ENCODE assay signal across 1 cellular context in genomic region chr20:50029697-50030428, GRCh38.
A peak's percentile ranks its signal among the peaks of the same experiment; 100 is the strongest.
TF ChIP-seq lines count a peak whose summit lies in the region.

No MANE protein-coding gene starts in this region.

TF ChIP-seq in K562, 482 proteins besides CTCF, POLR2A, EP300 and RAD21 (continued from another document and continues in another):
- TF ChIP-seq ATF1 (CRISPR knock-in tag; IDR thresholded peaks at IDR 0.05): no peak
- TF ChIP-seq ATF1 (tag; IDR thresholded peaks at IDR 0.05): peak; percentile 27; the same call in 1 of the 2 replicates
- TF ChIP-seq CREM (IDR thresholded peaks at IDR 0.05; ENCODE audit: low read depth): 0 out of 2 replicates have a peak, but pooled peaks have one; percentile 12
- TF ChIP-seq HDAC8 (tag; IDR thresholded peaks at IDR 0.05): no peak
- no peak for TF ChIP-seq FOS (IDR thresholded peaks at IDR 0.05; ENCODE audit: extremely low read depth, insufficient read length)
- no peak for TF ChIP-seq ZNF57 (CRISPR knock-in tag; IDR thresholded peaks at IDR 0.05)
- TF ChIP-seq SMARCA4 (IDR thresholded peaks at IDR 0.05): peak; percentile 53; the same call in 1 of the 2 replicates
- peak in 1 of 2 experiments; percentile 38; a peak in 1 of 3 replicates for TF ChIP-seq CBX3 (IDR thresholded peaks at IDR 0.05; ENCODE audit: borderline replicate concordance in 1 of 2, low read length in 2 of 2)
- no peak; the same call in 1 of the 2 replicates for TF ChIP-seq SOX6 (IDR thresholded peaks at IDR 0.05)
- TF ChIP-seq NFE2L1 (tag; IDR thresholded peaks at IDR 0.05; ENCODE audit: borderline replicate concordance, low read depth): peak; percentile 67; the same call in 1 of the 2 replicates
- no peak for TF ChIP-seq BCL6 (CRISPR knock-in tag; IDR thresholded peaks at IDR 0.05)
- peak; percentile 77 for TF ChIP-seq DPF2 (IDR thresholded peaks at IDR 0.05)
- TF ChIP-seq NFYB (IDR thresholded peaks at IDR 0.05; ENCODE audit: extremely low read depth, insufficient read length): no peak
- TF ChIP-seq LARP7 (IDR thresholded peaks at IDR 0.05): no peak
- TF ChIP-seq ZNF408 (CRISPR knock-in tag; IDR thresholded peaks at IDR 0.05; ENCODE audit: low read depth): no peak
- no peak for TF ChIP-seq ZNF740 (CRISPR knock-in tag; IDR thresholded peaks at IDR 0.05)
- TF ChIP-seq ZNF740 (tag; IDR thresholded peaks at IDR 0.05): no peak
- TF ChIP-seq MECOM (CRISPR knock-in tag; IDR thresholded peaks at IDR 0.05): no peak
- TF ChIP-seq PHTF2 (CRISPR knock-in tag; IDR thresholded peaks at IDR 0.05): no peak
- TF ChIP-seq CSDE1 (IDR thresholded peaks at IDR 0.05): no peak
- no peak for TF ChIP-seq SETDB1 (IDR thresholded peaks at IDR 0.05; ENCODE audit: low read length)
- no peak for TF ChIP-seq HMGN3 (IDR thresholded peaks at IDR 0.05; ENCODE audit: borderline replicate concordance, extremely low read depth, insufficient read length, low read depth, low read length)
- no peak for TF ChIP-seq ARNT (IDR thresholded peaks at IDR 0.05)
- TF ChIP-seq RAD51 (IDR thresholded peaks at IDR 0.05; ENCODE audit: borderline replicate concordance, low read depth): no peak
- peak; percentile 39 for TF ChIP-seq RBBP5 (IDR thresholded peaks at IDR 0.05; ENCODE audit: borderline replicate concordance, insufficient read depth, low read length, poor library complexity, severe bottlenecking)
- TF ChIP-seq SMC3 (conservative IDR thresholded peaks at IDR 0.05; ENCODE audit: insufficient read depth, low read depth, low read length): no peak
- TF ChIP-seq RNF2 (IDR thresholded peaks at IDR 0.05): no peak
- TF ChIP-seq SFPQ (IDR thresholded peaks at IDR 0.05; ENCODE audit: low read depth, low read length): no peak
- no peak for TF ChIP-seq PRMT5 (CRISPR knock-in tag; IDR thresholded peaks at IDR 0.05)
- TF ChIP-seq BRCA1 (IDR thresholded peaks at IDR 0.05): no peak
- no peak for TF ChIP-seq BRCA1 (CRISPR knock-in tag; IDR thresholded peaks at IDR 0.05)
- no peak for TF ChIP-seq JUNB (CRISPR knock-in tag; conservative IDR thresholded peaks at IDR 0.05)
- no peak for TF ChIP-seq PTTG1 (tag; IDR thresholded peaks at IDR 0.05; ENCODE audit: low read depth)
- peak; percentile 51 for TF ChIP-seq FOSL1 (tag; conservative IDR thresholded peaks at IDR 0.05)
- no peak for TF ChIP-seq ZBTB34 (CRISPR knock-in tag; IDR thresholded peaks at IDR 0.05)
- no peak for TF ChIP-seq POLR2AphosphoS5 (IDR thresholded peaks at IDR 0.05; ENCODE audit: control insufficient read depth, insufficient read depth, low read depth, low read length)
- peak; percentile 56 for TF ChIP-seq CXXC5 (CRISPR knock-in tag; IDR thresholded peaks at IDR 0.05)
- no peak for TF ChIP-seq FUS (optimal IDR thresholded peaks at IDR 0.05; ENCODE audit: low read depth, low read length)
- TF ChIP-seq YY1 (IDR thresholded peaks at IDR 0.05; ENCODE audit: borderline replicate concordance in 1 of 3, control insufficient read depth in 1 of 3, extremely low read depth in 1 of 3, insufficient read depth in 3 of 3, insufficient read length in 1 of 3, insufficient replicate concordance in 2 of 3, low read depth in 1 of 3, low read length in 2 of 3): no peak
- TF ChIP-seq PREB (CRISPR knock-in tag; IDR thresholded peaks at IDR 0.05): no peak
- TF ChIP-seq ZBTB2 (IDR thresholded peaks at IDR 0.05): peak; percentile 37; the same call in 1 of the 2 replicates
- no peak for TF ChIP-seq MTF1 (CRISPR knock-in tag; IDR thresholded peaks at IDR 0.05; ENCODE audit: borderline replicate concordance)
- TF ChIP-seq RBM39 (optimal IDR thresholded peaks at IDR 0.05; ENCODE audit: low read depth, low read length): no peak
- no peak for TF ChIP-seq ZNF175 (CRISPR knock-in tag; IDR thresholded peaks at IDR 0.05; ENCODE audit: low read depth)
- TF ChIP-seq ZNF785 (CRISPR knock-in tag; IDR thresholded peaks at IDR 0.05): no peak
- no peak for TF ChIP-seq MIER1 (IDR thresholded peaks at IDR 0.05; ENCODE audit: low read depth)
- peak; percentile 64; the same call in 1 of the 2 replicates for TF ChIP-seq ATF7 (IDR thresholded peaks at IDR 0.05)
- no peak for TF ChIP-seq PTRF (tag; IDR thresholded peaks at IDR 0.05)
- no peak for TF ChIP-seq MTA2 (IDR thresholded peaks at IDR 0.05; ENCODE audit: low read depth)
- no peak for TF ChIP-seq TCFL5 (CRISPR knock-in tag; conservative IDR thresholded peaks at IDR 0.05)
- TF ChIP-seq ILK (tag; IDR thresholded peaks at IDR 0.05; ENCODE audit: borderline replicate concordance, low read depth): no peak
- TF ChIP-seq PHB (CRISPR knock-in tag; IDR thresholded peaks at IDR 0.05): no peak
- TF ChIP-seq GTF2E2 (tag; IDR thresholded peaks at IDR 0.05): no peak
- TF ChIP-seq CTBP1 (IDR thresholded peaks at IDR 0.05; ENCODE audit: borderline replicate concordance): peak; percentile 65; the same call in 1 of the 2 replicates
- no peak for TF ChIP-seq WHSC1 (IDR thresholded peaks at IDR 0.05; ENCODE audit: low read length)
- TF ChIP-seq ATF2 (CRISPR knock-in tag; IDR thresholded peaks at IDR 0.05): no peak
- no peak for TF ChIP-seq ZNF518B (CRISPR knock-in tag; IDR thresholded peaks at IDR 0.05)
- TF ChIP-seq ZNF551 (CRISPR knock-in tag; IDR thresholded peaks at IDR 0.05): no peak
- TF ChIP-seq ZNF444 (CRISPR knock-in tag; IDR thresholded peaks at IDR 0.05): no peak
- peak; percentile 75 to 93 for TF ChIP-seq TRIM24 (IDR thresholded peaks at IDR 0.05)
- TF ChIP-seq ZNF431 (CRISPR knock-in tag; IDR thresholded peaks at IDR 0.05): no peak
- no peak for TF ChIP-seq ZNF24 (IDR thresholded peaks at IDR 0.05)
- no peak for TF ChIP-seq ZNF507 (tag; conservative IDR thresholded peaks at IDR 0.05)
- TF ChIP-seq ADNP (tag; IDR thresholded peaks at IDR 0.05): 0 out of 2 replicates have a peak, but pooled peaks have one; percentile 48
- TF ChIP-seq NELFE (IDR thresholded peaks at IDR 0.05; ENCODE audit: insufficient read depth, insufficient read length): no peak
- TF ChIP-seq MTA3 (IDR thresholded peaks at IDR 0.05; ENCODE audit: borderline replicate concordance): 0 out of 2 replicates have a peak, but pooled peaks have one; percentile 66
- TF ChIP-seq ZNF778 (CRISPR knock-in tag; IDR thresholded peaks at IDR 0.05): no peak
- no peak for TF ChIP-seq ZBTB43 (CRISPR knock-in tag; IDR thresholded peaks at IDR 0.05)
- no peak for TF ChIP-seq ZNF282 (CRISPR knock-in tag; IDR thresholded peaks at IDR 0.05)
- peak; percentile 96 for TF ChIP-seq MAFG (tag; conservative IDR thresholded peaks at IDR 0.05)
- no peak for TF ChIP-seq MED1 (CRISPR knock-in tag; IDR thresholded peaks at IDR 0.05; ENCODE audit: borderline replicate concordance)
- no peak for TF ChIP-seq ASH1L (IDR thresholded peaks at IDR 0.05; ENCODE audit: borderline replicate concordance, low read depth, partially characterized antibody)
- no peak for TF ChIP-seq SREBF2 (CRISPR knock-in tag; IDR thresholded peaks at IDR 0.05)
- TF ChIP-seq NR4A1 (CRISPR knock-in tag; IDR thresholded peaks at IDR 0.05): no peak
- no peak for TF ChIP-seq NR4A1 (tag; IDR thresholded peaks at IDR 0.05)
- TF ChIP-seq ELF4 (CRISPR knock-in tag; IDR thresholded peaks at IDR 0.05): no peak
